In genomic region chr11:108018708-108019107, GRCh38 we compare ENCODE assay signal across 1 cellular context.
A peak's percentile ranks its signal among the peaks of the same experiment; 100 is the strongest.
TF ChIP-seq lines count a peak whose summit lies in the region.

No MANE protein-coding gene starts in this region.

TF ChIP-seq in K562, 482 proteins besides CTCF, POLR2A, EP300 and RAD21:
- peak; percentile 50; the same call in 1 of the 2 replicates for TF ChIP-seq MEF2A (IDR thresholded peaks at IDR 0.05; ENCODE audit: control insufficient read depth, low read depth, low read length)
- TF ChIP-seq MEIS2 (IDR thresholded peaks at IDR 0.05; ENCODE audit: partially characterized antibody), result no peak
- no peak for TF ChIP-seq ZNF311 (CRISPR knock-in tag; IDR thresholded peaks at IDR 0.05)
- no peak for TF ChIP-seq MCM3 (IDR thresholded peaks at IDR 0.05)
- TF ChIP-seq ZNF76 (CRISPR knock-in tag; IDR thresholded peaks at IDR 0.05; ENCODE audit: borderline replicate concordance), result no peak
- TF ChIP-seq BCOR (IDR thresholded peaks at IDR 0.05), result 0 out of 2 replicates have a peak, but pooled peaks have one; percentile 54
- TF ChIP-seq E2F5 (CRISPR knock-in tag; IDR thresholded peaks at IDR 0.05), result no peak
- TF ChIP-seq ZNF280A (IDR thresholded peaks at IDR 0.05; ENCODE audit: low read depth, partially characterized antibody), result no peak
- TF ChIP-seq ATF7 (IDR thresholded peaks at IDR 0.05), result no peak
- no peak for TF ChIP-seq ZNF592 (IDR thresholded peaks at IDR 0.05)
- peak; percentile 80 for TF ChIP-seq ZFP36 (IDR thresholded peaks at IDR 0.05; ENCODE audit: low read depth, low read length, partially characterized antibody)
- no peak for TF ChIP-seq TBL1XR1 (IDR thresholded peaks at IDR 0.05; ENCODE audit: low read length in 2 of 2)
- no peak for TF ChIP-seq PATZ1 (CRISPR knock-in tag; IDR thresholded peaks at IDR 0.05; ENCODE audit: borderline replicate concordance)
- no peak for TF ChIP-seq PTTG1 (tag; IDR thresholded peaks at IDR 0.05; ENCODE audit: low read depth)
- no peak for TF ChIP-seq HMG20A (CRISPR knock-in tag; conservative IDR thresholded peaks at IDR 0.05)
- TF ChIP-seq NBN (IDR thresholded peaks at IDR 0.05; ENCODE audit: low read depth), result no peak
- TF ChIP-seq CBX5 (IDR thresholded peaks at IDR 0.05; ENCODE audit: borderline replicate concordance, low read depth), result no peak
- TF ChIP-seq ZNF644 (tag; IDR thresholded peaks at IDR 0.05; ENCODE audit: low read depth), result no peak
- peak; percentile 96 for TF ChIP-seq RBM25 (IDR thresholded peaks at IDR 0.05; ENCODE audit: low read depth, low read length, severe bottlenecking)
- TF ChIP-seq ZNF436 (CRISPR knock-in tag; IDR thresholded peaks at IDR 0.05), result no peak
